ENCODE assay signal across 8 cellular contexts in the genomic region with DNA sequence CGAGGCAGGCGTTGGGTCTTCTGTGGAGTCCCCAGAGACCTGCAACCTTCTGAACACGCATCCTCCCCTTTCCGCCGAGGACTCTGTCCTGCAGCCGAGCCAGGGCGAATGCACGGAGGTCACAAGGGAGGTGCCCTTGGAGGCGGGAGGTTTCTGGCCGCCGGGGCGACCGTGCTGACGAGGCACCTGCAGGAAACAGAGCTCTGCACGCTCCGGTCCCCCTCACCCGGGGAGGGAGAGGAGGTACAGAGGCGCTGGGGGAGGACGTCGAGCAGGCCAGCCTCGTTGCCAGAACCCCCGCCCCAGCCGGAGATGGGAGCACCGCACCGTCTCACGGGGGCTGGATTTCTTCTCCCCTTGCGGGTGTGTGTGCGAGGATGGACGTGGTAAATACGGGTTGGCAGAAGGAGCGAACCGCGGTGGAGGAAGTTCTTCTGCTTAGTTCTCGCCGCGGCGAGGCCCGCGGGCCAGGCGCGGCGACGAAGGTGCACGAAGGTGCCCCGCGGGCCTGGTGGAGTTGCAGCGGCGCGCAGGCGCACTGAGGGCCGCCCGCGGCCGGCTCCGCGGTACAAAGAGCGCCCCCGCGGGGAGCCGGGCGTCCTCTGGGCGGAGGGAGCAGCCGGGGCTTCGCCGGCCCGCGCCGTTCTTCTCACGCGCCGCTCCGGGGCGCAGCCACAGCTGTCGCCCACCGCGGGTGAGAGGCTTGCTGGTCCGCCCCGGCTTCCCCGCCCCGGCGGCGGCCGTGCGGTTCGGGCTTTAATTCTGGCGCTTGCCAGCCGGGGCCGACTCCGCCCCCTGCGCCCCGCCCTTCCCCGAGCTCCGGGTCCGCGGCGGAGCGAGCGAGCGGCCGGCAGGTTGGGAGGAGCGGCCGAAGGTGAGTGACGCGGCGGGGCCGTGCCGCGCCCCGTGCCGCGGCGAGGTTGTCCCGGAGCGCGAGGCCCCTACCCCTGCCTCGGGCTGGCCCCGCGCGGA. TPM values are rescaled to one million over a fixed set of nuclear protein-coding genes. Genes with fewer than 3 reads are reported as not detected.
A peak's percentile ranks its signal among the peaks of the same experiment; 100 is the strongest.
DNase-seq lines count a peak whose midpoint lies in the region; ATAC-seq and TF ChIP-seq lines count a peak whose summit lies in the region.

A gene (plus strand): TSS at position 815 of the 972 bp plus-strand sequence.

- no peaks in the 10 kb centered on the region for H3K9me3 Mint-ChIP-seq in activated naive CD8-positive, alpha-beta T cell treated with anti-CD3 and anti-CD28 coated beads for 36 hours

- no peaks in the 10 kb centered on the region for H3K79me2 ChIP-seq in DND-41 (ENCODE audit: insufficient read depth, low read length)

- H3K4me3 ChIP-seq in DND-41 (ENCODE audit: low read depth in 1 of 2, low read length in 2 of 2) (peak within 1 kb of the TSS in 1 of 2 experiments; percentile 27; a peak in 2 of 4 replicates), ovary (peak within 1 kb of the TSS; percentile 49), thymus (ENCODE audit: low read length) (peak within 1 kb of the TSS; percentile 70)

- H3K27me3 Mint-ChIP-seq in activated naive CD8-positive, alpha-beta T cell treated with anti-CD3 and anti-CD28 coated beads for 36 hours, result peaks cover 20% of the 10 kb centered on the region

- DNase-seq in DND-41 (peak; percentile 33), SKM-1 (lab: John Stamatoyannopoulos, UW; ENCODE audit: unreplicated experiment) (peak; percentile 72), head of caudate nucleus (peak; percentile 29 to 90 (median 77)), ovary (peak; percentile 65 to 84 (median 74))
- DNase-seq in activated naive CD8-positive, alpha-beta T cell treated with anti-CD3 and anti-CD28 coated beads for 36 hours, result peak; percentile 82

- H3K27ac ChIP-seq in DND-41 (ENCODE audit: low read length), result no peak within 1 kb of the TSS
- H3K27ac ChIP-seq in ovary, result peak within 1 kb of the TSS; percentile 44 to 65
- H3K27ac ChIP-seq in thymus (ENCODE audit: low read depth), result peak within 1 kb of the TSS; percentile 52

- no peaks in the 10 kb centered on the region for H3K9me3 ChIP-seq in DND-41 (ENCODE audit: insufficient read depth, low read length, severe bottlenecking)
- no peaks in the 10 kb centered on the region for H3K9me3 ChIP-seq in ovary
- H3K9me3 ChIP-seq in thymus (ENCODE audit: control insufficient read depth), result no peaks in the 10 kb centered on the region

- H3K36me3 Mint-ChIP-seq in activated naive CD8-positive, alpha-beta T cell treated with anti-CD3 and anti-CD28 coated beads for 36 hours, result no peaks in the 10 kb centered on the region

- peak within 1 kb of the TSS; percentile 72 for H3K27ac Mint-ChIP-seq in activated naive CD8-positive, alpha-beta T cell treated with anti-CD3 and anti-CD28 coated beads for 36 hours

- TF ChIP-seq EP300 in Ishikawa (IDR thresholded peaks at IDR 0.05; ENCODE audit: borderline replicate concordance) (no peak), ovary (IDR thresholded peaks at IDR 0.05) (no peak)

- peak within 1 kb of the TSS; percentile 62 for H2AFZ ChIP-seq in DND-41 (ENCODE audit: low read depth, low read length)

- peak; percentile 81 for ATAC-seq in DND-41 (ENCODE audit: insufficient read depth, low read depth)
- ATAC-seq in GM21576 (IDR thresholded peaks at IDR 0.05; ENCODE audit: unreplicated experiment), result peak; percentile 78

- peak within 1 kb of the TSS; percentile 76 for H3K4me3 Mint-ChIP-seq in activated naive CD8-positive, alpha-beta T cell treated with anti-CD3 and anti-CD28 coated beads for 36 hours

- peak within 1 kb of the TSS; percentile 44 for H3K4me2 ChIP-seq in DND-41 (ENCODE audit: insufficient read depth, low read length)

- H3K4me1 Mint-ChIP-seq in activated naive CD8-positive, alpha-beta T cell treated with anti-CD3 and anti-CD28 coated beads for 36 hours, result peaks cover 10% of the 10 kb centered on the region

- H3K4me1 ChIP-seq in DND-41 (ENCODE audit: insufficient read depth, low read length) (peaks cover 4% of the 10 kb centered on the region), ovary (ENCODE audit: insufficient read depth) (peaks cover 5% of the 10 kb centered on the region), thymus (ENCODE audit: control insufficient read depth, insufficient read depth, low read length) (peaks cover 11% of the 10 kb centered on the region)

- H4K20me1 ChIP-seq in DND-41 (ENCODE audit: insufficient read depth, low read length), result no peaks in the 10 kb centered on the region

- no peaks in the 10 kb centered on the region for H3K27me3 ChIP-seq in DND-41 (ENCODE audit: insufficient read depth, low read length, poor library complexity)
- H3K27me3 ChIP-seq in ovary, result no peaks in the 10 kb centered on the region
- peaks cover 40% of the 10 kb centered on the region for H3K27me3 ChIP-seq in thymus (ENCODE audit: control insufficient read depth, insufficient read depth)

- TF ChIP-seq RAD21 in Ishikawa (IDR thresholded peaks at IDR 0.05; ENCODE audit: low read depth), result no peak

- TF ChIP-seq POLR2A in ovary (IDR thresholded peaks at IDR 0.05), result no peak

- intact Hi-C loops in head of caudate nucleus (cut with DNase I) (no loop called here), ovary (cut with DNase I) (no loop called here)

- no peak for TF ChIP-seq CTCF in DND-41 (IDR thresholded peaks at IDR 0.05; ENCODE audit: borderline replicate concordance, extremely low read depth, low read length, poor library complexity, severe bottlenecking)
- peak in 2 of 3 donors; percentile 32 to 40 for TF ChIP-seq CTCF in ovary (IDR thresholded peaks at IDR 0.05)

- WGBS in ovary, 3 donors, result 1% methylated on average over 63 to 119 of the region's 119 CpGs
- under 1% methylated on average over 119 of the region's 119 CpGs for WGBS in thymus

- H3K36me3 ChIP-seq in DND-41 (ENCODE audit: insufficient read depth, low read length), result no peaks in the 10 kb centered on the region
- no peaks in the 10 kb centered on the region for H3K36me3 ChIP-seq in ovary
- no peaks in the 10 kb centered on the region for H3K36me3 ChIP-seq in thymus (ENCODE audit: control insufficient read depth, insufficient read depth)

- H3K9ac ChIP-seq in DND-41 (ENCODE audit: low read depth, low read length), result no peak within 1 kb of the TSS

TF ChIP-seq in Ishikawa, 13 proteins besides CTCF, POLR2A, EP300 and RAD21:
- TF ChIP-seq, protein P1, sequence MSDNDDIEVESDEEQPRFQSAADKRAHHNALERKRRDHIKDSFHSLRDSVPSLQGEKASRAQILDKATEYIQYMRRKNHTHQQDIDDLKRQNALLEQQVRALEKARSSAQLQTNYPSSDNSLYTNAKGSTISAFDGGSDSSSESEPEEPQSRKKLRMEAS (IDR thresholded peaks at IDR 0.05), result peak; percentile 87
- TF ChIP-seq YY1 (IDR thresholded peaks at IDR 0.05; ENCODE audit: low read depth), result 0 out of 2 replicates have a peak, but pooled peaks have one; percentile 8
- TF ChIP-seq, protein P2, sequence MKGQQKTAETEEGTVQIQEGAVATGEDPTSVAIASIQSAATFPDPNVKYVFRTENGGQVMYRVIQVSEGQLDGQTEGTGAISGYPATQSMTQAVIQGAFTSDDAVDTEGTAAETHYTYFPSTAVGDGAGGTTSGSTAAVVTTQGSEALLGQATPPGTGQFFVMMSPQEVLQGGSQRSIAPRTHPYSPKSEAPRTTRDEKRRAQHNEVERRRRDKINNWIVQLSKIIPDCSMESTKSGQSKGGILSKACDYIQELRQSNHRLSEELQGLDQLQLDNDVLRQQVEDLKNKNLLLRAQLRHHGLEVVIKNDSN (IDR thresholded peaks at IDR 0.05), result no peak
- no peak for TF ChIP-seq NFIC (IDR thresholded peaks at IDR 0.05)
- peak; percentile 26; the same call in 1 of the 2 replicates for TF ChIP-seq TAF1 (IDR thresholded peaks at IDR 0.05; ENCODE audit: low read depth)
TF ChIP-seq in Ishikawa: peak in this region for 3.

RNA-seq across cellular contexts. Expression of the gene that starts here (rescaled TPM):
- total RNA-seq in activated naive CD8-positive, alpha-beta T cell treated with anti-CD3 and anti-CD28 coated beads for 36 hours, result 1 to 10 TPM; 4.4 to 5.1 TPM
- total RNA-seq in ovary, result 10 to 100 TPM; 17.3 to 32.7 (median 26.3) TPM
- 10 to 100 TPM; 23.6 to 46.1 TPM for polyA plus RNA-seq in ovary
- polyA plus RNA-seq in thymus, result 13.5 TPM
